ENCODE assay signal across 9 cellular contexts in genomic region chr7:101717986-101718746, GRCh38.
A peak's percentile ranks its signal among the peaks of the same experiment; 100 is the strongest.
DNase-seq lines count a peak whose midpoint lies in the region; ATAC-seq and TF ChIP-seq lines count a peak whose summit lies in the region.
"Had no signal": no experiment of that assay in that cellular context is flagged by ENCODE, and none has a peak within 500 bp of the region (broad histone marks: within the 10 kb centered on the region; RNA-seq: fewer than 3 reads in every experiment).

No MANE protein-coding gene starts in this region.

- POLR2A ChIA-PET in HEK293 (lab: Yijun Ruan, JAX), result interaction anchor here (1.6 kb wide), 1 partner anchor 11 kb away, joined by 6 read pairs; no protein-coding TSS in a partner anchor

- DNase-seq in SJSA1 (ENCODE audit: low read depth in 1 of 2, low spot score in 2 of 2) (peak; percentile 85 to 86), foreskin fibroblast (peak; percentile 65 to 74)
- no peak for DNase-seq in activated CD4-positive, alpha-beta T cell treated with anti-CD3 and anti-CD28 coated beads for 1 hour
- DNase-seq: NCI-H1417 treated with DMSO at 0.1 percent for 48 hours had no signal

- H3K27me3 ChIP-seq in SJSA1 (replicated peaks), result no peaks in the 10 kb centered on the region

- ATAC-seq in HG03039 (IDR thresholded peaks at IDR 0.05; ENCODE audit: unreplicated experiment) (no peak), HG02610 (IDR thresholded peaks at IDR 0.05; ENCODE audit: unreplicated experiment) (no peak), HG02798 (IDR thresholded peaks at IDR 0.05; ENCODE audit: poor library complexity, unreplicated experiment) (no peak)

- H3K4me3 ChIP-seq in HEK293 (ENCODE audit: low read depth, low read length) (no peak overlapping the region), SJSA1 (no peak overlapping the region), foreskin fibroblast (ENCODE audit: low read depth in 1 of 2, low read length in 2 of 2) (no peak overlapping the region), skin epidermis (no peak overlapping the region)

- no peaks in the 10 kb centered on the region for H3K4me1 ChIP-seq in HEK293 (ENCODE audit: control insufficient read depth, insufficient read depth, low read length)
- H3K4me1 ChIP-seq in SJSA1 (replicated peaks), result peaks cover 34% of the 10 kb centered on the region

- H3K9me3 ChIP-seq in HEK293 (ENCODE audit: control insufficient read depth, insufficient read depth, low read depth, low read length), result no peaks in the 10 kb centered on the region
- no peaks in the 10 kb centered on the region for H3K9me3 ChIP-seq in SJSA1 (replicated peaks)

- TF ChIP-seq CTCF in HEK293 (tag by site-specific recombination; IDR thresholded peaks at IDR 0.05) (no peak), foreskin fibroblast (IDR thresholded peaks at IDR 0.05; ENCODE audit: low read depth, low read length) (no peak)

- H3K36me3 ChIP-seq in HEK293 (ENCODE audit: control insufficient read depth in 2 of 2, insufficient read depth in 1 of 2, low read length in 2 of 2) (no peaks in the 10 kb centered on the region), SJSA1 (no peaks in the 10 kb centered on the region)

- H3K27ac ChIP-seq in HEK293 (ENCODE audit: extremely low read depth, low read depth, low read length), result no peak overlapping the region
- peak overlapping the region; percentile 91 for H3K27ac ChIP-seq in SJSA1
- peak overlapping the region in 18 of 21 experiments; percentile 7 to 91 (median 73) for H3K27ac ChIP-seq in skin epidermis

- CTCF ChIA-PET in HEK293 (lab: Yijun Ruan, JAX), result no interaction called here

TF ChIP-seq in HEK293, 187 proteins besides CTCF, POLR2A, EP300 and RAD21 (continues in another document):
- TF ChIP-seq ZBTB11 (tag by site-specific recombination; conservative IDR thresholded peaks at IDR 0.05; ENCODE audit: low read depth) (no peak), ZNF26 (tag by site-specific recombination; IDR thresholded peaks at IDR 0.05) (no peak), ZNF449 (tag by site-specific recombination; IDR thresholded peaks at IDR 0.05) (no peak), ZNF645 (tag by site-specific recombination; IDR thresholded peaks at IDR 0.05) (no peak), GLIS1 (tag by site-specific recombination; IDR thresholded peaks at IDR 0.05) (0 out of 2 replicates have a peak, but pooled peaks have one; percentile 14), TCF7L2 (IDR thresholded peaks at IDR 0.05; ENCODE audit: borderline replicate concordance, low read depth, low read length) (no peak), ZNF302 (tag by site-specific recombination; IDR thresholded peaks at IDR 0.05; ENCODE audit: low read depth) (no peak), ZNF488 (tag by site-specific recombination; IDR thresholded peaks at IDR 0.05) (no peak), ZNF398 (tag by site-specific recombination; IDR thresholded peaks at IDR 0.05) (peak; percentile 52), ZNF416 (tag by site-specific recombination; IDR thresholded peaks at IDR 0.05) (no peak), ZNF473 (tag by site-specific recombination; IDR thresholded peaks at IDR 0.05) (no peak)
